In genomic region chr1:143913705-143914104, GRCh38 we compare ENCODE assay signal across 4 cellular contexts. TPM values are rescaled to one million over a fixed set of nuclear protein-coding genes. Genes with fewer than 3 reads are reported as not detected.
"Had no signal": no experiment of that assay in that cellular context is flagged by ENCODE, and none has a peak within 500 bp of the region (broad histone marks: within the 10 kb centered on the region; RNA-seq: fewer than 3 reads in every experiment).

No MANE protein-coding gene starts in this region.

RNA-seq across cellular contexts. Expression of gene FAM72C, which starts 58.1 kb away (rescaled TPM):
- total RNA-seq: aorta, bronchial epithelial cell, cardiac septum, chondrocyte had no signal
